In the genomic region with DNA sequence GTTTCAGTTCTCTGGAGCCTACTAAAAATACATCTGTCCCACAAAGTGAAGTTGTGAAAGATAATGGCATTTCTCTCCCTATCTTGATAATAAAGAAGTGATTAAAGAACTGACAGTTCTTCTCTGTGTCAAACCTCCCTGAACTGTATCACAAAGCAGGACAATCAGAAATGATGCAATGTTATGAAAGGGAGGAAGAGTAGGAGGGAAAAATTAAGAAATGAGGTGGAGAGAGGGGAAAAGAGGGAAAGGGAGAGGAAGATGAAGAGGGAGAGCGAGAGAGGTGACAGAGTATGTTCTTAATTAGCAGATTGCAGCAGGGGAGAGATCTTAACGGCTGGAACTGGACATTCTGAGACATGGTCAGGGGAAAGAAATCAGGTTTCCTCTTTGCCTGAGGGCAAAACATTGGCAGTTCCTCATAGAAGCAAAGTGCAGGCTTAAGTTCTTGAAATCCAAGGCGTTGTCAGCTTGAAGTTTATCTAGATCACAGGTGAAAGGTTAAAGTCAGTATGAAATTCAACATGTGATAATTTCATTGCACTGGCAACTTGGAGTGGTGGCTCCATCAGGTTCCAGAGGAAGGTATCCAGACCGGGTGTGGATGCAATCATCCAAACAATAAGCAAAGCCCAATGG, we compare ENCODE assay signal across 19 cellular contexts. TPM values are rescaled to one million over a fixed set of nuclear protein-coding genes. Genes with fewer than 3 reads are reported as not detected.
A peak's percentile ranks its signal among the peaks of the same experiment; 100 is the strongest.
DNase-seq lines count a peak whose midpoint lies in the region; ATAC-seq, FAIRE-seq and TF ChIP-seq lines count a peak whose summit lies in the region.
"Had no signal": no experiment of that assay in that cellular context is flagged by ENCODE, and none has a peak within 500 bp of the region (broad histone marks: within the 10 kb centered on the region; RNA-seq: fewer than 3 reads in every experiment).

No MANE protein-coding gene starts in this region.

- H3K4me2 ChIP-seq in HepG2 (ENCODE audit: low read depth, low read length): no peak overlapping the region

- WGBS in HepG2 (ENCODE audit: low lambda C conversion rate): 4% methylated on average over 4 of the region's 4 CpGs
- 31% methylated on average over 3 of the region's 4 CpGs for WGBS in right lobe of liver (ENCODE audit: insufficient coverage, low coverage, low lambda C conversion rate, missing lambda C conversion rate)

- no peak for TF ChIP-seq POLR2A in HepG2 (IDR thresholded peaks at IDR 0.05; ENCODE audit: insufficient read depth in 1 of 2, low read depth in 2 of 2, low read length in 2 of 2)
- no peak for TF ChIP-seq POLR2A in right lobe of liver (IDR thresholded peaks at IDR 0.05)

- H3K27me3 ChIP-seq in HepG2 (ENCODE audit: control insufficient read depth in 1 of 2, insufficient read depth in 2 of 2, low read length in 2 of 2) (no peaks in the 10 kb centered on the region; a peak in 1 of 5 replicates), right lobe of liver (no peaks in the 10 kb centered on the region)

- DNase-seq in HepG2 (ENCODE audit: low spot score): no peak
- DNase-seq in right lobe of liver: no peak
- peak; percentile 18 for DNase-seq in NCI-H226
- peak; percentile 21 for DNase-seq in fibroblast of the conjunctiva (ENCODE audit: low read depth)
- no peak for DNase-seq in caudate nucleus (lab: John Stamatoyannopoulos, UW)
- DNase-seq in amniotic stem cell (lab: John Stamatoyannopoulos, UW): no peak
- no peak for DNase-seq in OCI-M2 (lab: John Stamatoyannopoulos, UW; ENCODE audit: unreplicated experiment)
- DNase-seq: DMS79, H7, NCI-H1105 treated with DMSO at 0.1 percent for 48 hours, NCI-H1694, NCI-H345, NCI-H526, SHP77 had no signal

- no peak overlapping the region for H3K4me3 ChIP-seq in HepG2 (replicated peaks in 1 of 3; ENCODE audit: insufficient read depth in 1 of 3, low read depth in 2 of 3, low read length in 3 of 3)
- H3K4me3 ChIP-seq in right lobe of liver: no peak overlapping the region
- H3K4me3 ChIP-seq: SK-N-MC had no signal

- intact Hi-C loops in HepG2 (cut with micrococcal nuclease; ENCODE audit: unreplicated experiment): no loop called here
- intact Hi-C loops in right lobe of liver (cut with DNase I): no loop called here

- H3K27ac ChIP-seq in HepG2 (ENCODE audit: extremely low read length, insufficient read depth, low read length) (no peak overlapping the region), right lobe of liver (no peak overlapping the region), caudate nucleus (ENCODE audit: low read depth, low read length) (no peak overlapping the region)
- H3K27ac ChIP-seq: C4-2B, SK-N-MC had no signal

- ATAC-seq in HepG2 (no peak), right lobe of liver (no peak)

- H3K36me3 ChIP-seq in HepG2 (replicated peaks in 1 of 2; ENCODE audit: control insufficient read depth in 1 of 2, insufficient read depth in 2 of 2, low read length in 2 of 2): no peaks in the 10 kb centered on the region
- no peaks in the 10 kb centered on the region for H3K36me3 ChIP-seq in right lobe of liver

- no peaks in the 10 kb centered on the region for H3K79me2 ChIP-seq in HepG2 (ENCODE audit: insufficient read depth, low read length)

- H4K20me1 ChIP-seq in HepG2 (ENCODE audit: insufficient read depth, low read length): no peaks in the 10 kb centered on the region

- TF ChIP-seq RAD21 in HepG2 (CRISPR knock-in tag; IDR thresholded peaks at IDR 0.05): no peak

- CTCF ChIA-PET in HepG2 (lab: Yijun Ruan, JAX; ENCODE audit: low intra/inter-chr PET ratio, low total read pairs): no interaction called here

- H3K4me1 ChIP-seq in HepG2 (ENCODE audit: insufficient read depth, low read length): no peaks in the 10 kb centered on the region
- H3K4me1 ChIP-seq in right lobe of liver: no peaks in the 10 kb centered on the region

- no peak overlapping the region for H3K9ac ChIP-seq in HepG2 (ENCODE audit: insufficient read depth, low read depth, low read length)

- H3K9me3 ChIP-seq in HepG2 (ENCODE audit: low read length) (no peaks in the 10 kb centered on the region), right lobe of liver (no peaks in the 10 kb centered on the region)

- no peak for TF ChIP-seq CTCF in HepG2 (CRISPR knock-in tag; IDR thresholded peaks at IDR 0.05)
- TF ChIP-seq CTCF in right lobe of liver (IDR thresholded peaks at IDR 0.05): no peak

- no peak for TF ChIP-seq EP300 in HepG2 (IDR thresholded peaks at IDR 0.05; ENCODE audit: low read depth in 2 of 2, low read length in 2 of 2)
- TF ChIP-seq EP300 in HepG2 (CRISPR knock-in tag; IDR thresholded peaks at IDR 0.05; ENCODE audit: borderline replicate concordance): no peak

- no TSS peak for BruUV-seq in HepG2 (replicated peaks; lab: Mats Ljungman, UMichigan)

- no peak overlapping the region for H2AFZ ChIP-seq in HepG2 (ENCODE audit: low read length)

- in situ Hi-C loops in HepG2 (cut with HindIII; ENCODE audit: extremely low pct_ligation_motif_present, low pct_unique_long_range_greater_than_20kb): no loop called here

- POLR2A ChIA-PET in HepG2 (lab: Yijun Ruan, JAX): no interaction called here

- no peak for FAIRE-seq in HepG2 (lab: Jason Lieb, UNC)
- FAIRE-seq: D721Med, HTR-8/SVneo, RCC 7860 had no signal

TF ChIP-seq in HepG2, 621 proteins besides CTCF, POLR2A, EP300 and RAD21 (continues in another document):
- TF ChIP-seq, protein P1, sequence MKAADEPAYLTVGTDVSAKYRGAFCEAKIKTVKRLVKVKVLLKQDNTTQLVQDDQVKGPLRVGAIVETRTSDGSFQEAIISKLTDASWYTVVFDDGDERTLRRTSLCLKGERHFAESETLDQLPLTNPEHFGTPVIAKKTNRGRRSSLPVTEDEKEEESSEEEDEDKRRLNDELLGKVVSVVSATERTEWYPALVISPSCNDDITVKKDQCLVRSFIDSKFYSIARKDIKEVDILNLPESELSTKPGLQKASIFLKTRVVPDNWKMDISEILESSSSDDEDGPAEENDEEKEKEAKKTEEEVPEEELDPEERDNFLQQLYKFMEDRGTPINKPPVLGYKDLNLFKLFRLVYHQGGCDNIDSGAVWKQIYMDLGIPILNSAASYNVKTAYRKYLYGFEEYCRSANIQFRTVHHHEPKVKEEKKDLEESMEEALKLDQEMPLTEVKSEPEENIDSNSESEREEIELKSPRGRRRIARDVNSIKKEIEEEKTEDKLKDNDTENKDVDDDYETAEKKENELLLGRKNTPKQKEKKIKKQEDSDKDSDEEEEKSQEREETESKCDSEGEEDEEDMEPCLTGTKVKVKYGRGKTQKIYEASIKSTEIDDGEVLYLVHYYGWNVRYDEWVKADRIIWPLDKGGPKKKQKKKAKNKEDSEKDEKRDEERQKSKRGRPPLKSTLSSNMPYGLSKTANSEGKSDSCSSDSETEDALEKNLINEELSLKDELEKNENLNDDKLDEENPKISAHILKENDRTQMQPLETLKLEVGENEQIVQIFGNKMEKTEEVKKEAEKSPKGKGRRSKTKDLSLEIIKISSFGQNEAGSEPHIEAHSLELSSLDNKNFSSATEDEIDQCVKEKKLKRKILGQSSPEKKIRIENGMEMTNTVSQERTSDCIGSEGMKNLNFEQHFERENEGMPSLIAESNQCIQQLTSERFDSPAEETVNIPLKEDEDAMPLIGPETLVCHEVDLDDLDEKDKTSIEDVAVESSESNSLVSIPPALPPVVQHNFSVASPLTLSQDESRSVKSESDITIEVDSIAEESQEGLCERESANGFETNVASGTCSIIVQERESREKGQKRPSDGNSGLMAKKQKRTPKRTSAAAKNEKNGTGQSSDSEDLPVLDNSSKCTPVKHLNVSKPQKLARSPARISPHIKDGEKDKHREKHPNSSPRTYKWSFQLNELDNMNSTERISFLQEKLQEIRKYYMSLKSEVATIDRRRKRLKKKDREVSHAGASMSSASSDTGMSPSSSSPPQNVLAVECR (CRISPR knock-in tag; IDR thresholded peaks at IDR 0.05; ENCODE audit: borderline replicate concordance): no peak
- TF ChIP-seq POGZ (CRISPR knock-in tag; IDR thresholded peaks at IDR 0.05) (no peak), HBP1 (CRISPR knock-in tag; IDR thresholded peaks at IDR 0.05; ENCODE audit: low read depth) (no peak), CEBPB (IDR thresholded peaks at IDR 0.05; ENCODE audit: borderline replicate concordance, low read depth, low read length) (0 out of 2 replicates have a peak, but pooled peaks have one; percentile 23)

RNA-seq across cellular contexts. Expression of gene RDH14, which starts 54.6 kb away (rescaled TPM):
- 37.4 and 39.9 TPM in 2 replicates for total RNA-seq in HepG2 (2016; rRNA removed; fragmentation: Illumina TruSeq; extraction: Trizol)
- total RNA-seq in HepG2 (2016; cell fraction: cytosol; rRNA removed; fragmentation: Illumina TruSeq; extraction: Trizol; ENCODE audit: low read depth): 15.3 and 17.0 TPM in 2 replicates
- 34.6 and 37.8 TPM in 2 replicates for total RNA-seq in HepG2 (2016; cell fraction: insoluble cytoplasmic fraction; rRNA removed; fragmentation: Illumina TruSeq; extraction: Trizol)
- total RNA-seq in HepG2 (2016; cell fraction: membrane; rRNA removed; fragmentation: Illumina TruSeq; extraction: Trizol): 32.5 and 33.9 TPM in 2 replicates
- total RNA-seq in HepG2 (2016; cell fraction: nucleus; rRNA removed; fragmentation: Illumina TruSeq; extraction: Trizol): 32.4 and 33.3 TPM in 2 replicates
- 22.8 and 27.4 TPM in 2 replicates for polyA plus RNA-seq in HepG2 (2011; rRNA removed)
- 14.4 and 20.5 TPM in 2 replicates for polyA plus RNA-seq in HepG2 (2011; cell fraction: cytosol; rRNA removed)
- 6.1 and 7.8 TPM in 2 replicates for polyA plus RNA-seq in HepG2 (2011; cell fraction: nucleus; rRNA removed)
- 19.2 and 23.3 TPM in 2 replicates for polyA plus RNA-seq in HepG2 (2012)
- 14.0 and 14.5 TPM in 2 replicates for polyA plus RNA-seq in HepG2 (2016; cell fraction: cytosol; fragmentation: Illumina TruSeq; extraction: Trizol; ENCODE audit: low read depth)
- polyA plus RNA-seq in HepG2 (2016; cell fraction: insoluble cytoplasmic fraction; fragmentation: Illumina TruSeq; extraction: Trizol; ENCODE audit: low read depth): 36.2 and 44.0 TPM in 2 replicates
- polyA plus RNA-seq in HepG2 (2016; cell fraction: membrane; fragmentation: Illumina TruSeq; extraction: Trizol; ENCODE audit: low read depth): 23.0 and 23.2 TPM in 2 replicates
- 55.4 and 58.2 TPM in 2 replicates for polyA plus RNA-seq in HepG2 (2016; cell fraction: nucleus; fragmentation: Illumina TruSeq; extraction: Trizol; ENCODE audit: insufficient read depth, low read depth)
- polyA minus RNA-seq in HepG2 (2011; rRNA and poly(A)+ RNA removed; ENCODE audit: low replicate concordance): 5.4 and 8.6 TPM in 2 replicates
- 14.2 and 16.1 TPM in 2 replicates for polyA minus RNA-seq in HepG2 (2011; cell fraction: cytosol; rRNA and poly(A)+ RNA removed)
- 12.5 and 18.0 TPM in 2 replicates for polyA minus RNA-seq in HepG2 (2011; cell fraction: nucleus; rRNA and poly(A)+ RNA removed)
- 10 to 100 TPM in 5 of 6 experiments, 1 to 10 TPM in 1; 9.2 to 21.5 (median 12.8) TPM for total RNA-seq in right lobe of liver

Comparison
In these comparisons a context has a peak if more than half of its experiments do, and no peak if none do; other contexts are left out.
1. DNase-seq: peak in NCI-H226 (single experiment) and fibroblast of the conjunctiva (single experiment); none in HepG2 (single experiment), right lobe of liver (0 of 3), caudate nucleus (0 of 61), amniotic stem cell (single experiment) and OCI-M2 (single experiment).